Comparison of ENCODE assay signal across 16 cellular contexts in the genomic region with DNA sequence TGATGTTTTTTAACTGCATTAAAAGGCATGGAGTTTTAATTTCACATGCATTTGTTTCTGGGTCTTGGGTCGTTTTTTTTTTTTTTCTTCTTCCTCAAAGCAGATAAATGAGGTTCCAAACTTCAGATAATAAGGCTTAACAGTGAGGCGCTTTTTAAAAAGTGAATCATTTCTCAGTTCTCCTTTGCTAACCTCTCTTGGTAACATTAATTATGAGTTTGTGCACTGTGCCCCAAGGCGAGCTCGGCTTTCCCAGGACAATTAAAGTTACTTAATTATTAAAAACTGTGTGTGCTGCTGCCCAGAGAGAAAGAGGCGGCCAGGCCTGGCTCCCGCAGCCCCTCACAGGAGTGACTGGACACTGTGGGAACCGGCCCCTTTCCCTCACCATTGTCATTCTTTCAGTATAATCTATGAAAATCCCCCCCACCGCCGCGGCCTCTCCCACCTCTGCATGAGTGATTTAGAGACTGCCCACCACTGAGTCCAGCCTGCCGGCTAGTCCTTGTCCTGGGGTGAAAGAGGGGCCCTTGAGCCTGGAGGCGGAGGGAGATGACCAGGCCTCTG. TPM values are rescaled to one million over a fixed set of nuclear protein-coding genes. Genes with fewer than 3 reads are reported as not detected.
DNase-seq lines count a peak whose midpoint lies in the region; ATAC-seq and TF ChIP-seq lines count a peak whose summit lies in the region.
"Had no signal": no experiment of that assay in that cellular context is flagged by ENCODE, and none has a peak within 500 bp of the region (broad histone marks: within the 10 kb centered on the region; RNA-seq: fewer than 3 reads in every experiment).

No MANE protein-coding gene starts in this region.

- H3K4me1 Mint-ChIP-seq in MCF 10A (ENCODE audit: insufficient read depth, unreplicated experiment), result peaks cover 25% of the 10 kb centered on the region
- H3K4me1 Mint-ChIP-seq in activated B cell treated with CpG ODN at 0.5 μM for 24 hours, result peaks cover 57% of the 10 kb centered on the region
- H3K4me1 Mint-ChIP-seq in nephron progenitor cell, result peaks cover 76% of the 10 kb centered on the region
- H3K4me1 Mint-ChIP-seq in type B pancreatic cell (ENCODE audit: unreplicated experiment), result peaks cover 62% of the 10 kb centered on the region

- H3K4me3 Mint-ChIP-seq in MCF 10A (ENCODE audit: unreplicated experiment) (no peak overlapping the region), activated B cell treated with CpG ODN at 0.5 μM for 24 hours (no peak overlapping the region), nephron progenitor cell (no peak overlapping the region), type B pancreatic cell (peak overlapping the region; percentile 27)

- DNase-seq in mammary epithelial cell, result no peak
- no peak for DNase-seq in MCF 10A (ENCODE audit: unreplicated experiment)
- DNase-seq in activated B cell treated with CpG ODN at 0.5 μM for 24 hours, result no peak
- no peak for DNase-seq in nephron progenitor cell
- DNase-seq in type B pancreatic cell (ENCODE audit: extremely low spot score, unreplicated experiment), result no peak
- no peak for DNase-seq in NCI-H524 treated with DMSO at 0.1 percent for 48 hours (lab: John Stamatoyannopoulos, UW)
- DNase-seq in left lobe of liver (ENCODE audit: low spot score), result no peak
- DNase-seq in SKM-1 treated with dmso at 0.1 percent for 144 hours (lab: John Stamatoyannopoulos, UW; ENCODE audit: unreplicated experiment), result no peak
- DNase-seq: 8988T, COR-L47, DMS153, NCI-H1105, NCI-H1694 treated with DMSO at 0.1 percent for 48 hours, NCI-H345 had no signal

- peaks cover 42% of the 10 kb centered on the region for H3K4me1 ChIP-seq in mammary epithelial cell (ENCODE audit: insufficient read depth, low read length)

- no peak overlapping the region for H3K4me3 ChIP-seq in mammary epithelial cell (replicated peaks in 1 of 3; ENCODE audit: insufficient read depth in 1 of 3, low read depth in 2 of 3, low read length in 3 of 3)
- H3K4me3 ChIP-seq: SJSA1 had no signal

- CTCF ChIA-PET in mammary epithelial cell (lab: Charles Lee; ENCODE audit: low non-redundant PET), result no interaction called here
- CTCF ChIA-PET in MCF 10A (lab: Yijun Ruan, JAX), result interaction anchor here (0.6 to 0.7 kb wide), 3 partner anchors 44 to 362 kb away, joined by 3 read pairs; no protein-coding TSS in a partner anchor
- CTCF ChIA-PET in activated B cell treated with CpG ODN at 0.5 μM for 24 hours (lab: Charles Lee), result interaction anchor here (1.0 kb wide), 1 partner anchor 44 kb away, joined by 3 read pairs; a partner anchor contains a TSS

- no peaks in the 10 kb centered on the region for H3K27me3 ChIP-seq in mammary epithelial cell (ENCODE audit: insufficient read depth, low read length)
- H3K27me3 ChIP-seq: SJSA1 had no signal

- H3K27ac Mint-ChIP-seq in MCF 10A (ENCODE audit: low read depth, unreplicated experiment) (no peak overlapping the region), activated B cell treated with CpG ODN at 0.5 μM for 24 hours (peak overlapping the region; percentile 35), nephron progenitor cell (peak overlapping the region; percentile 48), type B pancreatic cell (peak overlapping the region; percentile 33)

- H3K27me3 Mint-ChIP-seq in MCF 10A (ENCODE audit: insufficient read depth, unreplicated experiment) (no peaks in the 10 kb centered on the region), activated B cell treated with CpG ODN at 0.5 μM for 24 hours (no peaks in the 10 kb centered on the region), nephron progenitor cell (ENCODE audit: low read depth, poor library complexity) (peaks cover 26% of the 10 kb centered on the region), type B pancreatic cell (no peaks in the 10 kb centered on the region)

- no peaks in the 10 kb centered on the region for H3K36me3 Mint-ChIP-seq in MCF 10A (ENCODE audit: insufficient read depth, unreplicated experiment)
- no peaks in the 10 kb centered on the region for H3K36me3 Mint-ChIP-seq in activated B cell treated with CpG ODN at 0.5 μM for 24 hours (ENCODE audit: low read depth)
- H3K36me3 Mint-ChIP-seq in nephron progenitor cell (ENCODE audit: low read depth), result no peaks in the 10 kb centered on the region
- no peaks in the 10 kb centered on the region for H3K36me3 Mint-ChIP-seq in type B pancreatic cell

- 55% methylated on average over 10 of the region's 12 CpGs for WGBS in mammary epithelial cell (ENCODE audit: low coverage, missing lambda C conversion rate)

- BruUV-seq in mammary epithelial cell (replicated peaks; lab: Mats Ljungman, UMichigan), result no TSS peak
- BruUV-seq in MCF 10A (replicated peaks; lab: Mats Ljungman, UMichigan), result no TSS peak

- POLR2A ChIA-PET in MCF 10A (lab: Yijun Ruan, JAX), result no interaction called here
- POLR2A ChIA-PET in activated B cell treated with CpG ODN at 0.5 μM for 24 hours (lab: Charles Lee), result interaction anchor here (0.7 to 2.7 kb wide), 3 partner anchors 8 to 42 kb away, joined by 3 to 11 read pairs (median 4); no protein-coding TSS in a partner anchor

- peak overlapping the region; percentile 41 for H3K4me2 ChIP-seq in mammary epithelial cell (ENCODE audit: insufficient read depth, low read depth, low read length)

- in situ Hi-C loops in mammary epithelial cell (cut with MboI; ENCODE audit: low sequenced_read_pairs in 2 of 2), result no loop called here

- no peak overlapping the region for H3K9ac ChIP-seq in mammary epithelial cell (ENCODE audit: insufficient read depth, low read length)

- no peaks in the 10 kb centered on the region for H3K79me2 ChIP-seq in mammary epithelial cell (ENCODE audit: insufficient read depth, low read length)

- TF ChIP-seq CTCF in mammary epithelial cell (conservative IDR thresholded peaks at IDR 0.05 in 1 of 2, IDR thresholded peaks at IDR 0.05 in 1 of 2; ENCODE audit: extremely low read depth in 1 of 2, insufficient read depth in 1 of 2, low read depth in 1 of 2, low read length in 2 of 2) (no peak), MCF 10A (IDR thresholded peaks at IDR 0.05; ENCODE audit: unreplicated experiment) (no peak), activated B cell treated with CpG ODN at 0.5 μM for 24 hours (IDR thresholded peaks at IDR 0.05) (no peak), nephron progenitor cell (IDR thresholded peaks at IDR 0.05) (no peak), type B pancreatic cell (conservative IDR thresholded peaks at IDR 0.05) (no peak)

- dilution Hi-C loops in mammary epithelial cell (cut with HindIII; ENCODE audit: low sequenced_read_pairs), result no loop called here

- H4K20me1 ChIP-seq in mammary epithelial cell (ENCODE audit: insufficient read depth, low read length), result no peaks in the 10 kb centered on the region

- intact Hi-C loops in mammary epithelial cell (cut with micrococcal nuclease) (no loop called here), MCF 10A (cut with micrococcal nuclease) (loop anchor here (5.0 kb wide), 1 partner anchor 91 kb away; no protein-coding TSS in a partner anchor), activated B cell treated with CpG ODN at 0.5 μM for 24 hours (cut with micrococcal nuclease) (no loop called here)

- H3K9me3 Mint-ChIP-seq in MCF 10A (ENCODE audit: unreplicated experiment), result no peaks in the 10 kb centered on the region
- no peaks in the 10 kb centered on the region for H3K9me3 Mint-ChIP-seq in activated B cell treated with CpG ODN at 0.5 μM for 24 hours
- H3K9me3 Mint-ChIP-seq in nephron progenitor cell, result no peaks in the 10 kb centered on the region
- no peaks in the 10 kb centered on the region for H3K9me3 Mint-ChIP-seq in type B pancreatic cell

- peak; percentile 19 for ATAC-seq in activated B cell treated with CpG ODN at 0.5 μM for 24 hours (ENCODE audit: low read depth)
- no peak for ATAC-seq in left lobe of liver

- H2AFZ ChIP-seq in mammary epithelial cell (ENCODE audit: low read depth, low read length), result no peak overlapping the region

- H3K36me3 ChIP-seq in mammary epithelial cell (ENCODE audit: insufficient read depth, low read length), result no peaks in the 10 kb centered on the region
- H3K36me3 ChIP-seq: SJSA1 had no signal

- no peaks in the 10 kb centered on the region for H3K9me3 ChIP-seq in mammary epithelial cell (replicated peaks; ENCODE audit: insufficient read depth, low read length)
- H3K9me3 ChIP-seq: SJSA1 had no signal

- no peak overlapping the region for H3K27ac ChIP-seq in mammary epithelial cell (ENCODE audit: insufficient read depth, low read depth, low read length)
- H3K27ac ChIP-seq: C4-2B, SJSA1 had no signal

RNA-seq across cellular contexts. Expression of a gene that starts 43.1 kb away (rescaled TPM):
- total RNA-seq in mammary epithelial cell (10 to 100 TPM; 33.0 to 74.4 TPM), MCF 10A (2022) (34.6 and 37.8 TPM in 2 replicates), activated B cell treated with CpG ODN at 0.5 μM for 24 hours (5.0 and 5.9 TPM in 2 replicates), type B pancreatic cell (ENCODE audit: low replicate concordance) (100 and 180 TPM in 2 replicates), left lobe of liver (21.3 TPM)
- polyA plus RNA-seq in mammary epithelial cell, result 22.7 TPM
- 12.6 TPM for polyA minus RNA-seq in mammary epithelial cell
